In genomic region chr17:60524463-60525346, GRCh38 we compare ENCODE assay signal across 8 cellular contexts. TPM values are rescaled to one million over a fixed set of nuclear protein-coding genes. Genes with fewer than 3 reads are reported as not detected.
DNase-seq lines count a peak whose midpoint lies in the region; ATAC-seq and TF ChIP-seq lines count a peak whose summit lies in the region.

No MANE protein-coding gene starts in this region.

- no peaks in the 10 kb centered on the region for H3K27me3 ChIP-seq in parathyroid adenoma (ENCODE audit: control insufficient read depth, insufficient read depth, low read length)

- H3K9ac ChIP-seq in SK-N-MC (ENCODE audit: insufficient read length): peak overlapping the region; percentile 95
- peak overlapping the region; percentile 100 for H3K9ac ChIP-seq in parathyroid adenoma

- DNase-seq in activated naive CD4-positive, alpha-beta T cell treated with anti-CD3 and anti-CD28 coated beads for 36 hours: no peak
- no peak for DNase-seq in activated naive CD4-positive, alpha-beta T cell treated with Interleukin-2 at 50 U/mL for 16 hours
- no peak for DNase-seq in SK-N-MC (ENCODE audit: low read depth, low spot score)
- peak; percentile 16 for DNase-seq in fibroblast of mammary gland (ENCODE audit: low read depth)
- DNase-seq in iPS-NIHi11 (ENCODE audit: low spot score): no peak
- no peak for DNase-seq in activated effector memory CD4-positive, alpha-beta T cell treated with anti-CD3 and anti-CD28 coated beads, Interleukin-2, amount 50 U/mL, for 16 hours

- intact Hi-C loops in activated naive CD4-positive, alpha-beta T cell treated with anti-CD3 and anti-CD28 coated beads for 36 hours (cut with micrococcal nuclease): loop anchor here (1.0 to 5.0 kb wide), 5 partner anchors 16 to 167 kb away; partner anchors contain the start of genes PPM1D and USP32

- peaks cover 3% of the 10 kb centered on the region for H3K36me3 Mint-ChIP-seq in activated naive CD4-positive, alpha-beta T cell treated with anti-CD3 and anti-CD28 coated beads for 36 hours (ENCODE audit: low read depth)

- H3K9me3 ChIP-seq in SK-N-MC (ENCODE audit: low read depth, low read length) (no peaks in the 10 kb centered on the region), parathyroid adenoma (ENCODE audit: control insufficient read depth, low read length) (no peaks in the 10 kb centered on the region)

- peaks cover 14% of the 10 kb centered on the region for H3K4me1 ChIP-seq in parathyroid adenoma

- H3K4me2 ChIP-seq in parathyroid adenoma (ENCODE audit: low read length): peak overlapping the region; percentile 91

- no peaks in the 10 kb centered on the region for H3K9me3 Mint-ChIP-seq in activated naive CD4-positive, alpha-beta T cell treated with anti-CD3 and anti-CD28 coated beads for 36 hours

- H3K4me3 Mint-ChIP-seq in activated naive CD4-positive, alpha-beta T cell treated with anti-CD3 and anti-CD28 coated beads for 36 hours: peak overlapping the region; percentile 96

- H3K27ac ChIP-seq in SK-N-MC (peak overlapping the region; percentile 95; the same call in 1 of the 2 replicates), parathyroid adenoma (peak overlapping the region; percentile 99)

- H2AFZ ChIP-seq in parathyroid adenoma: peak overlapping the region; percentile 100

- peak overlapping the region; percentile 93 for H3K27ac Mint-ChIP-seq in activated naive CD4-positive, alpha-beta T cell treated with anti-CD3 and anti-CD28 coated beads for 36 hours

- CTCF ChIA-PET in activated naive CD4-positive, alpha-beta T cell treated with anti-CD3 and anti-CD28 coated beads for 36 hours (lab: Charles Lee): no interaction called here

- TF ChIP-seq CTCF in fibroblast of mammary gland (conservative IDR thresholded peaks at IDR 0.05; ENCODE audit: control insufficient read depth, insufficient read depth, low read depth, low read length) (no peak), parathyroid adenoma (IDR thresholded peaks at IDR 0.05) (no peak)

- ATAC-seq in HG02870 (IDR thresholded peaks at IDR 0.05; ENCODE audit: unreplicated experiment): no peak

- peaks cover 31% of the 10 kb centered on the region for H3K4me1 Mint-ChIP-seq in activated naive CD4-positive, alpha-beta T cell treated with anti-CD3 and anti-CD28 coated beads for 36 hours (ENCODE audit: low read depth)

- H3K27me3 Mint-ChIP-seq in activated naive CD4-positive, alpha-beta T cell treated with anti-CD3 and anti-CD28 coated beads for 36 hours (ENCODE audit: low read depth): no peaks in the 10 kb centered on the region

- H3K36me3 ChIP-seq in SK-N-MC (ENCODE audit: insufficient read depth, low read length) (peaks cover 5% of the 10 kb centered on the region), parathyroid adenoma (ENCODE audit: control insufficient read depth, insufficient read depth, low read length) (no peaks in the 10 kb centered on the region)

- peaks cover 54% of the 10 kb centered on the region for H3K79me2 ChIP-seq in parathyroid adenoma

- H3K4me3 ChIP-seq in SK-N-MC (peak overlapping the region; percentile 98), fibroblast of mammary gland (ENCODE audit: control insufficient read depth, low read depth, low read length) (peak overlapping the region; percentile 99), parathyroid adenoma (ENCODE audit: low read depth, low read length) (peak overlapping the region; percentile 87)

RNA-seq across cellular contexts. Expression of gene APPBP2, which starts 1.3 kb away (rescaled TPM):
- 10 to 100 TPM; 16.5 to 22.3 TPM for total RNA-seq in activated naive CD4-positive, alpha-beta T cell treated with anti-CD3 and anti-CD28 coated beads for 36 hours
